1 cellular context compared by ENCODE assay signal in the genomic region with DNA sequence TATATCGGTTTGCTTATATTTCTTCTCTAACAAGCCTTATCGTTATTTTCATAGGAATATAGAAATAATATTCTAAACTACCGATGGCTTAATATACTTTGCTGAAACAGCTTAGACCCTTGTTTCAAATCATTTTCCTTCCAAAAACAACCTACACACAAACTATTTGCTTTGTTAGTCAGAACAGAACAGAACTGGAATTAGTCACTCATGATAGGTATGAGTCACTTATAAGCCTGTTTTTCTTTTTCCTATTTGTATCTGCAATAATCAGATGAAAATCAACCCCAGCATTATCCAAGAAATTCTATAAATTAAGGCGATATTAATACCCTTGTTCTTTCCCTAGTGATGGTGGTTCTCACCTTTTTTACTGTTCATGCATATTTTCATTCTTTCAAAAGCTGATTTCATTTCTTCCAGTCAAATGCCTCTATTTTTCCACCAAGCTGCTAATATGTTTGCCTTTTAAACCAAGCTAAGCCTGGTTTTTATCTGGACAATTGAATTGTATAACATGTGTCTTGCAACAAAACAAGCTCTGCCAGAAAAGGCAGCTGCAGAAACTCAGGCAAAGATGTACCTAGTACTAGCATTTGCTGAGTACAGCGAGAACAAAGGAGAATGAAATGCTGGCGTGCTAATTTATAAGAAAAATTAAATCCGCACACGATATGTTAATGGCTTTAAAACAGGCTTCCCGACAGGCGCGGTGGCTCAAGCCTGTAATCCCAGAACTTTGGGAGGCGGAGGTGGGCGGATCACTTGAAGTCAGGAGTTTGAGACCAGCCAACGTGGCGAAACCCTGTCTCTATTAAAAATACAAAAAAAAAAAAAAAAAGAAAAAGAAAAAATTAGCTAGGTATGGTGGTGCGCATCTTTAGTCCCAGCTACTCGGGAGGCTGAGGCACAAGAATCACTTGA.
TF ChIP-seq lines count a peak whose summit lies in the region.

No MANE protein-coding gene starts in this region.

TF ChIP-seq in WTC11, 78 proteins besides CTCF, POLR2A, EP300 and RAD21 (continued from another document):
- TF ChIP-seq, protein P1, sequence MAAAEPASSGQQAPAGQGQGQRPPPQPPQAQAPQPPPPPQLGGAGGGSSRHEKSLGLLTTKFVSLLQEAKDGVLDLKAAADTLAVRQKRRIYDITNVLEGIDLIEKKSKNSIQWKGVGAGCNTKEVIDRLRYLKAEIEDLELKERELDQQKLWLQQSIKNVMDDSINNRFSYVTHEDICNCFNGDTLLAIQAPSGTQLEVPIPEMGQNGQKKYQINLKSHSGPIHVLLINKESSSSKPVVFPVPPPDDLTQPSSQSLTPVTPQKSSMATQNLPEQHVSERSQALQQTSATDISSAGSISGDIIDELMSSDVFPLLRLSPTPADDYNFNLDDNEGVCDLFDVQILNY (CRISPR knock-in tag; IDR thresholded peaks at IDR 0.05), result no peak
- TF ChIP-seq CBFB (CRISPR knock-in tag; IDR thresholded peaks at IDR 0.05; ENCODE audit: low read depth), result no peak
- TF ChIP-seq MXD4 (CRISPR knock-in tag; IDR thresholded peaks at IDR 0.05; ENCODE audit: borderline replicate concordance), result no peak
TF ChIP-seq in WTC11: peak in this region for 0.
